22 cellular contexts compared by ENCODE assay signal in the genomic region with DNA sequence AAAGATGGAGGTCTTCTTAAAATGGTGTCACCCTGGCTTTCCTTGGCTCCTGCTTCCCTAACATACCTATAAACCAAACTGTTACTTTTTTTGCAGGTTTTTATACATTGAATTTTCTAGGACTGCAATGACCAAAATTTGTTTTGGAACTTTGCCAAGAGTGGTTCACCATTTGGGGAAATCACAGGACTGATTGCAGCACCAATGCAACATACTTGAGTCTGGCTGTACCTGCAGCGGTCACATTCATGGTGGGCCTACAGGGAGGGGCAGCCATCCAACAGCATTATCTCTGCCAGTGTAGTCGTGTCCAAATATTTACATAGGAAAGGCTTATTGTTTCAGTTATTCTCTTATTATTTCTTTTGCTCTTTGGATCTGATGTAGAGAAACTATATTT.
"Had no signal": no experiment of that assay in that cellular context is flagged by ENCODE, and none has a peak within 500 bp of the region (broad histone marks: within the 10 kb centered on the region; RNA-seq: fewer than 3 reads in every experiment).

No MANE protein-coding gene starts in this region.

- DNase-seq: activated CD4-positive, alpha-beta T cell treated with anti-CD3 and anti-CD28 coated beads, Interleukin-2, amount 10 ng/mL, durations not matched to agents 7 days and 5 days; activated CD4-positive, CD25-positive, alpha-beta regulatory T cell treated with anti-CD3 and anti-CD28 coated beads, Interleukin-2, amount 50 U/mL, for 72 hours; activated CD8-positive, alpha-beta memory T cell treated with anti-CD3 and anti-CD28 coated beads, Interleukin-2, amount 10 ng/mL, durations not matched to agents 7 days and 5 days; activated CD8-positive, alpha-beta T cell treated with anti-CD3 and anti-CD28 coated beads for 36 hours; activated effector memory CD4-positive, alpha-beta T cell treated with anti-CD3 and anti-CD28 coated beads, Interleukin-2, amount 50 U/mL, for 16 hours; activated naive CD4-positive, alpha-beta T cell treated with anti-CD3 and anti-CD28 coated beads, Interleukin-2, amount 50 U/mL, for 16 hours; activated T-cell treated with anti-CD3 and anti-CD28 coated beads for 4 hours; glutamatergic neuron; hippocampal formation; mucosa of descending colon; occipital lobe; posterior cingulate gyrus; right lobe of liver; stimulated activated CD4-positive, alpha-beta T cell treated with anti-CD3 and anti-CD28 coated beads, Interleukin-1b, Interleukin-23, amount 100 ng/mL, for 48 hours; stimulated activated naive CD8-positive, alpha-beta T cell treated with anti-CD3 and anti-CD28 coated beads, Interleukin-15, amount 100 ng/mL, for 72 hours; T-cell had no signal

- H3K27me3 ChIP-seq: cardiac muscle cell, right lobe of liver, tibial nerve had no signal

- H3K4me3 Mint-ChIP-seq: activated CD4-positive, alpha-beta T cell treated with anti-CD3 and anti-CD28 coated beads, Interleukin-2, amount 10 ng/mL, durations not matched to agents 7 days and 5 days; activated CD8-positive, alpha-beta memory T cell treated with anti-CD3 and anti-CD28 coated beads, Interleukin-2, amount 10 ng/mL, durations not matched to agents 7 days and 5 days; activated CD8-positive, alpha-beta T cell treated with anti-CD3 and anti-CD28 coated beads for 36 hours; memory B cell; neural crest cell; stimulated activated naive CD8-positive, alpha-beta T cell treated with anti-CD3 and anti-CD28 coated beads, Interleukin-15, amount 100 ng/mL, for 72 hours; T-cell; T-helper 2 cell treated with Interferon-gamma antibody and Interleukin-4, amounts not matched to agents 5 μg/mL and 100 μg/mL, for 36 hours had no signal

- H3K9me3 Mint-ChIP-seq: activated CD8-positive, alpha-beta T cell treated with anti-CD3 and anti-CD28 coated beads for 36 hours; stimulated activated naive CD8-positive, alpha-beta T cell treated with anti-CD3 and anti-CD28 coated beads, Interleukin-15, amount 100 ng/mL, for 72 hours; T-cell; T-helper 2 cell treated with Interferon-gamma antibody and Interleukin-4, amounts not matched to agents 5 μg/mL and 100 μg/mL, for 36 hours had no signal

- H3K9me3 ChIP-seq: mucosa of descending colon, right lobe of liver had no signal

- H3K36me3 ChIP-seq: cardiac muscle cell, right lobe of liver, tibial nerve had no signal

- H3K27ac Mint-ChIP-seq: activated CD4-positive, alpha-beta T cell treated with anti-CD3 and anti-CD28 coated beads, Interleukin-2, amount 10 ng/mL, durations not matched to agents 7 days and 5 days; activated CD8-positive, alpha-beta memory T cell treated with anti-CD3 and anti-CD28 coated beads, Interleukin-2, amount 10 ng/mL, durations not matched to agents 7 days and 5 days; activated CD8-positive, alpha-beta T cell treated with anti-CD3 and anti-CD28 coated beads for 36 hours; memory B cell; T-cell; T-helper 2 cell treated with Interferon-gamma antibody and Interleukin-4, amounts not matched to agents 5 μg/mL and 100 μg/mL, for 36 hours had no signal

- H3K4me1 Mint-ChIP-seq: activated CD4-positive, alpha-beta T cell treated with anti-CD3 and anti-CD28 coated beads, Interleukin-2, amount 10 ng/mL, durations not matched to agents 7 days and 5 days; memory B cell; neural crest cell; stimulated activated naive CD8-positive, alpha-beta T cell treated with anti-CD3 and anti-CD28 coated beads, Interleukin-15, amount 100 ng/mL, for 72 hours had no signal

- H3K4me3 ChIP-seq: cardiac muscle cell, mucosa of descending colon, right lobe of liver, skin epidermis, tibial nerve had no signal

- H3K4me1 ChIP-seq: right lobe of liver, tibial nerve had no signal

- ATAC-seq: activated CD8-positive, alpha-beta memory T cell treated with anti-CD3 and anti-CD28 coated beads, Interleukin-2, amount 10 ng/mL, durations not matched to agents 7 days and 5 days; activated CD8-positive, alpha-beta T cell treated with anti-CD3 and anti-CD28 coated beads for 36 hours; mucosa of descending colon; right lobe of liver; stimulated activated naive CD8-positive, alpha-beta T cell treated with anti-CD3 and anti-CD28 coated beads, Interleukin-15, amount 100 ng/mL, for 72 hours; T-cell had no signal

- H3K27me3 Mint-ChIP-seq: activated CD4-positive, alpha-beta T cell treated with anti-CD3 and anti-CD28 coated beads, Interleukin-2, amount 10 ng/mL, durations not matched to agents 7 days and 5 days; stimulated activated naive CD8-positive, alpha-beta T cell treated with anti-CD3 and anti-CD28 coated beads, Interleukin-15, amount 100 ng/mL, for 72 hours; T-cell had no signal

- H3K36me3 Mint-ChIP-seq: activated CD8-positive, alpha-beta memory T cell treated with anti-CD3 and anti-CD28 coated beads, Interleukin-2, amount 10 ng/mL, durations not matched to agents 7 days and 5 days; memory B cell; T-cell had no signal
